In the genomic region with DNA sequence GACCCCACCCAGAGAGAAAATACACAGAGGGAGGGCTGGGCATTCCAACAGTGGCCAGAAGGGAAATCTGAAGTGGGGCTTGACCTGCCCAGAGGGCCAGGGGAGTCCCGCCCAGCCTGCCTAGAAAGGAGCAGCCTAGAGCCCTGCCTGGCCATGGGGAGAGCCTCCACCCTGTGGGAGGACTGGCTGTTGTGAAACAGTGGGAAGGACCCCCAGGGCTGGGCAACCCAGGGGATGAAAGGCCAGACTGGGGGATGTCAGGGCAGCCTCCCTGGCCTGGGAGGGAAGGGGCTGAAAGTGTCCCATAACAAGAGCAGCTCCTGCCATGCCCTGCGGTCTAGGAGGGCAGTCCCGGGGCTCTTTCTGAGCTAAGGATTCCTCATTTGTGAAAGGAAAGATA, we compare ENCODE assay signal across 1 cellular context.
TF ChIP-seq lines count a peak whose summit lies in the region.

No MANE protein-coding gene starts in this region.

TF ChIP-seq in GM12878, 131 proteins besides CTCF, POLR2A, EP300 and RAD21 (continued from another document):
- TF ChIP-seq BCLAF1 (IDR thresholded peaks at IDR 0.05) (no peak), PKNOX1 (IDR thresholded peaks at IDR 0.05) (no peak), TCF12 (IDR thresholded peaks at IDR 0.05; ENCODE audit: low read depth, low read length) (no peak), JUND (IDR thresholded peaks at IDR 0.05; ENCODE audit: low read depth, low read length) (no peak), SIX5 (IDR thresholded peaks at IDR 0.05; ENCODE audit: low read depth, low read length, severe bottlenecking) (no peak), MXI1 (IDR thresholded peaks at IDR 0.05; ENCODE audit: low read depth, low read length) (no peak), SUZ12 (IDR thresholded peaks at IDR 0.05; ENCODE audit: unreplicated experiment) (no peak), NR2C2 (IDR thresholded peaks at IDR 0.05; ENCODE audit: borderline replicate concordance, control insufficient read depth, insufficient read length, low read depth) (no peak), ESRRA (IDR thresholded peaks at IDR 0.05; ENCODE audit: low read length) (no peak), LARP7 (IDR thresholded peaks at IDR 0.05) (no peak), ATF7 (IDR thresholded peaks at IDR 0.05; ENCODE audit: low read depth) (no peak), BHLHE40 (IDR thresholded peaks at IDR 0.05; ENCODE audit: borderline replicate concordance in 1 of 2, low read depth in 2 of 2, low read length in 1 of 2) (no peak), CREB1 (IDR thresholded peaks at IDR 0.05; ENCODE audit: low read depth) (no peak)
- TF ChIP-seq, protein P1, sequence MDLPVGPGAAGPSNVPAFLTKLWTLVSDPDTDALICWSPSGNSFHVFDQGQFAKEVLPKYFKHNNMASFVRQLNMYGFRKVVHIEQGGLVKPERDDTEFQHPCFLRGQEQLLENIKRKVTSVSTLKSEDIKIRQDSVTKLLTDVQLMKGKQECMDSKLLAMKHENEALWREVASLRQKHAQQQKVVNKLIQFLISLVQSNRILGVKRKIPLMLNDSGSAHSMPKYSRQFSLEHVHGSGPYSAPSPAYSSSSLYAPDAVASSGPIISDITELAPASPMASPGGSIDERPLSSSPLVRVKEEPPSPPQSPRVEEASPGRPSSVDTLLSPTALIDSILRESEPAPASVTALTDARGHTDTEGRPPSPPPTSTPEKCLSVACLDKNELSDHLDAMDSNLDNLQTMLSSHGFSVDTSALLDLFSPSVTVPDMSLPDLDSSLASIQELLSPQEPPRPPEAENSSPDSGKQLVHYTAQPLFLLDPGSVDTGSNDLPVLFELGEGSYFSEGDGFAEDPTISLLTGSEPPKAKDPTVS (IDR thresholded peaks at IDR 0.05; ENCODE audit: low read depth, low read length): no peak
- TF ChIP-seq, protein P2, sequence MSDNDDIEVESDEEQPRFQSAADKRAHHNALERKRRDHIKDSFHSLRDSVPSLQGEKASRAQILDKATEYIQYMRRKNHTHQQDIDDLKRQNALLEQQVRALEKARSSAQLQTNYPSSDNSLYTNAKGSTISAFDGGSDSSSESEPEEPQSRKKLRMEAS (IDR thresholded peaks at IDR 0.05; ENCODE audit: low read depth, low read length): no peak
